ENCODE assay signal across 9 cellular contexts in genomic region chr15:72892986-72893385, GRCh38.
"Had no signal": no experiment of that assay in that cellular context is flagged by ENCODE, and none has a peak within 500 bp of the region (broad histone marks: within the 10 kb centered on the region; RNA-seq: fewer than 3 reads in every experiment).

No MANE protein-coding gene starts in this region.

- H3K36me3 ChIP-seq: HAP-1 had no signal

- H3K4me1 Mint-ChIP-seq: GM23338, IgD-negative memory B cell had no signal

- H3K4me2 ChIP-seq: GM23338 had no signal

- H3K36me3 Mint-ChIP-seq: IgD-negative memory B cell had no signal

- ATAC-seq: GM23338, HCT116 had no signal

- DNase-seq: H7, HFFc6, Kasumi-1, KG1 had no signal

- H3K4me3 ChIP-seq: GM23338, HAP-1 had no signal

- H3K9me3 Mint-ChIP-seq: GM23338 had no signal

- H3K4me3 Mint-ChIP-seq: GM23338, HFFc6, IgD-negative memory B cell had no signal

- H3K27ac Mint-ChIP-seq: GM23338, HFFc6, IgD-negative memory B cell had no signal

- H2AFZ ChIP-seq: GM23338 had no signal

- H3K9me3 ChIP-seq: HAP-1 had no signal

- H3K4me1 ChIP-seq: HAP-1 had no signal

- H3K27ac ChIP-seq: HL-60 had no signal
